8 cellular contexts compared by ENCODE assay signal in genomic region chr5:159198063-159199036, GRCh38. TPM values are rescaled to one million over a fixed set of nuclear protein-coding genes. Genes with fewer than 3 reads are reported as not detected.
A peak's percentile ranks its signal among the peaks of the same experiment; 100 is the strongest.
DNase-seq lines count a peak whose midpoint lies in the region; ATAC-seq, FAIRE-seq and TF ChIP-seq lines count a peak whose summit lies in the region.

No MANE protein-coding gene starts in this region.

- no peak overlapping the region for H3K27ac ChIP-seq in caudate nucleus (ENCODE audit: low read depth, low read length)
- no peak overlapping the region for H3K27ac ChIP-seq in aorta (ENCODE audit: low read depth in 1 of 2, low read length in 2 of 2)

- intact Hi-C loops in CD14-positive monocyte (cut with micrococcal nuclease), result no loop called here
- intact Hi-C loops in aorta (cut with DNase I), result no loop called here

- H3K4me3 ChIP-seq in aorta (ENCODE audit: low read length in 2 of 2), result no peak overlapping the region

- peaks cover 2 to 3% of the 10 kb centered on the region in 2 donors for H3K4me1 ChIP-seq in aorta (ENCODE audit: control insufficient read depth in 1 of 2, insufficient read depth in 2 of 2, low read length in 2 of 2)

- peaks cover 0 to 2% (median 0%) of the 10 kb centered on the region in 7 donors for H3K9me3 Mint-ChIP-seq in CD14-positive monocyte

- H3K36me3 Mint-ChIP-seq in CD14-positive monocyte (peaks cover 47 to 53% of the 10 kb centered on the region in 2 donors), T-helper 17 cell (ENCODE audit: low read depth) (peaks cover 14% of the 10 kb centered on the region)

- H3K27me3 Mint-ChIP-seq in CD14-positive monocyte (ENCODE audit: low read depth in 3 of 3), result no peaks in the 10 kb centered on the region
- H3K27me3 Mint-ChIP-seq in T-helper 17 cell, result no peaks in the 10 kb centered on the region

- H3K36me3 ChIP-seq in aorta (ENCODE audit: control insufficient read depth in 1 of 2, insufficient read depth in 2 of 2, low read length in 1 of 2), result no peaks in the 10 kb centered on the region

- TF ChIP-seq CTCF in CD14-positive monocyte (IDR thresholded peaks at IDR 0.05), result no peak

- no peaks in the 10 kb centered on the region for H3K27me3 ChIP-seq in aorta (ENCODE audit: control insufficient read depth in 1 of 2, insufficient read depth in 2 of 2, low read length in 1 of 2)

- H3K27ac Mint-ChIP-seq in CD14-positive monocyte (peak overlapping the region in 6 of 7 donors; percentile 35 to 88 (median 60)), T-helper 17 cell (peak overlapping the region; percentile 49)

- H3K9me3 ChIP-seq in T-helper 17 cell (ENCODE audit: control insufficient read depth, low read length, poor library complexity, severe bottlenecking) (no peaks in the 10 kb centered on the region), aorta (ENCODE audit: control insufficient read depth, low read length) (no peaks in the 10 kb centered on the region)

- FAIRE-seq in GM19239 (lab: Jason Lieb, UNC), result peak; percentile 76

- ATAC-seq in HG03066 (IDR thresholded peaks at IDR 0.05; ENCODE audit: low read depth, unreplicated experiment), result peak; percentile 97
- ATAC-seq in T-helper 17 cell, result peak; percentile 90
- no peak for ATAC-seq in aorta (ENCODE audit: low FRiP score)

- H3K4me3 Mint-ChIP-seq in CD14-positive monocyte (no peak overlapping the region), T-helper 17 cell (no peak overlapping the region)

- H3K4me1 Mint-ChIP-seq in CD14-positive monocyte (peaks cover 17% of the 10 kb centered on the region), T-helper 17 cell (peaks cover 49% of the 10 kb centered on the region)

- no peak for DNase-seq in CD14-positive monocyte (ENCODE audit: low spot score)
- DNase-seq in GM19239 (ENCODE audit: insufficient read length, low spot score), result peak; percentile 39
- no peak for DNase-seq in T-helper 17 cell
- no peak for DNase-seq in islet precursor cell
- no peak for DNase-seq in caudate nucleus (lab: John Stamatoyannopoulos, UW)
- DNase-seq in aorta, result no peak
- no peak for DNase-seq in SHP77 (lab: John Stamatoyannopoulos, UW)

- 96 to 97% methylated on average over 5 of the region's 5 CpGs for WGBS in aorta, 2 donors

RNA-seq across cellular contexts. Expression of gene RNF145, which starts 11.0 kb away (rescaled TPM):
- polyA plus RNA-seq in CD14-positive monocyte (10 to 100 TPM in 1 of 2 donors, 1 to 10 TPM in 1; 9.1 to 11.5 TPM), aorta (10 to 100 TPM; 17.9 to 44.2 TPM)
- total RNA-seq in T-helper 17 cell (10 to 100 TPM; 61.1 to 70.5 TPM), aorta (10 to 100 TPM; 44.8 to 67.8 TPM)
